19 cellular contexts compared by ENCODE assay signal in genomic region chr6:106094964-106095335, GRCh38. TPM values are rescaled to one million over a fixed set of nuclear protein-coding genes. Genes with fewer than 3 reads are reported as not detected.
DNase-seq lines count a peak whose midpoint lies in the region; ATAC-seq and TF ChIP-seq lines count a peak whose summit lies in the region.
"Had no signal": no experiment of that assay in that cellular context is flagged by ENCODE, and none has a peak within 500 bp of the region (broad histone marks: within the 10 kb centered on the region; RNA-seq: fewer than 3 reads in every experiment).

No MANE protein-coding gene starts in this region.

- peaks cover 68% of the 10 kb centered on the region for H3K4me1 ChIP-seq in OCI-LY3 (ENCODE audit: low read length)
- peaks cover 37% of the 10 kb centered on the region for H3K4me1 ChIP-seq in CD8-positive, alpha-beta T cell (ENCODE audit: insufficient read depth, low read length)

- peaks cover 19% of the 10 kb centered on the region for H3K36me3 Mint-ChIP-seq in activated CD8-positive, alpha-beta T cell treated with anti-CD3 and anti-CD28 coated beads for 36 hours (ENCODE audit: low read depth)
- peaks cover 51% of the 10 kb centered on the region for H3K36me3 Mint-ChIP-seq in activated CD8-positive, alpha-beta T cell treated with anti-CD3 and anti-CD28 coated beads, Interleukin-2, amount 10 ng/mL, durations not matched to agents 7 days and 5 days (ENCODE audit: low read depth)
- H3K36me3 Mint-ChIP-seq in effector memory CD8-positive, alpha-beta T cell (ENCODE audit: insufficient read depth), result peaks cover 29% of the 10 kb centered on the region
- H3K36me3 Mint-ChIP-seq in stimulated activated memory B cell treated with anti-CD40 and anti-IgM and Interleukin-4, amounts not matched to agents 10 μg/mL and 1 μg/mL and 100 μg/mL, for 72 hours, result no peaks in the 10 kb centered on the region
- peaks cover 2% of the 10 kb centered on the region for H3K36me3 Mint-ChIP-seq in CD8-positive, alpha-beta T cell

- no peaks in the 10 kb centered on the region for H3K9me3 ChIP-seq in OCI-LY3 (ENCODE audit: insufficient read depth, low read length)
- H3K9me3 ChIP-seq in CD8-positive, alpha-beta T cell (ENCODE audit: low read length), result no peaks in the 10 kb centered on the region
- H3K9me3 ChIP-seq: body of pancreas, Peyer's patch, SJSA1, upper lobe of right lung had no signal

- peak overlapping the region; percentile 97 for H3K27ac ChIP-seq in OCI-LY3 (ENCODE audit: low read length)
- no peak overlapping the region for H3K27ac ChIP-seq in CD8-positive, alpha-beta T cell (ENCODE audit: low read depth, low read length)
- H3K27ac ChIP-seq: body of pancreas, SJSA1, upper lobe of right lung, WERI-Rb-1 had no signal

- ATAC-seq in activated CD8-positive, alpha-beta T cell treated with anti-CD3 and anti-CD28 coated beads for 36 hours, result no peak
- no peak for ATAC-seq in activated CD8-positive, alpha-beta T cell treated with anti-CD3 and anti-CD28 coated beads, Interleukin-2, amount 10 ng/mL, durations not matched to agents 7 days and 5 days
- no peak for ATAC-seq in effector memory CD8-positive, alpha-beta T cell (replicated peaks)
- no peak for ATAC-seq in stimulated activated memory B cell treated with anti-CD40 and anti-IgM and Interleukin-4, amounts not matched to agents 10 μg/mL and 1 μg/mL and 100 μg/mL, for 72 hours
- ATAC-seq in CD8-positive, alpha-beta T cell, result no peak
- no peak for ATAC-seq in GM18909 (IDR thresholded peaks at IDR 0.05; ENCODE audit: poor library complexity, unreplicated experiment)
- ATAC-seq: body of pancreas, upper lobe of right lung had no signal

- H3K4me3 ChIP-seq in OCI-LY3 (ENCODE audit: low read length), result no peak overlapping the region
- H3K4me3 ChIP-seq in CD8-positive, alpha-beta T cell (ENCODE audit: low read depth, low read length), result no peak overlapping the region
- H3K4me3 ChIP-seq: body of pancreas, Peyer's patch, SJSA1, upper lobe of right lung had no signal

- H3K4me2 ChIP-seq in OCI-LY3 (ENCODE audit: low read length), result peak overlapping the region; percentile 96

- no peak overlapping the region for H3K4me3 Mint-ChIP-seq in activated CD8-positive, alpha-beta T cell treated with anti-CD3 and anti-CD28 coated beads for 36 hours
- H3K4me3 Mint-ChIP-seq in activated CD8-positive, alpha-beta T cell treated with anti-CD3 and anti-CD28 coated beads, Interleukin-2, amount 10 ng/mL, durations not matched to agents 7 days and 5 days, result no peak overlapping the region
- peak overlapping the region; percentile 70 to 81 for H3K4me3 Mint-ChIP-seq in effector memory CD8-positive, alpha-beta T cell
- H3K4me3 Mint-ChIP-seq in stimulated activated memory B cell treated with anti-CD40 and anti-IgM and Interleukin-4, amounts not matched to agents 10 μg/mL and 1 μg/mL and 100 μg/mL, for 72 hours, result no peak overlapping the region
- H3K4me3 Mint-ChIP-seq in CD8-positive, alpha-beta T cell, result no peak overlapping the region

- CTCF ChIA-PET in activated CD8-positive, alpha-beta T cell treated with anti-CD3 and anti-CD28 coated beads for 36 hours (lab: Charles Lee), result interaction anchor here (1.2 to 8.7 kb wide), 5 partner anchors 9 to 129 kb away, joined by 3 to 63 read pairs (median 4); partner anchors contain the start of gene PRDM1
- CTCF ChIA-PET in activated CD8-positive, alpha-beta T cell treated with anti-CD3 and anti-CD28 coated beads, Interleukin-2, amount 10 ng/mL, durations not matched to agents 7 days and 5 days (lab: Charles Lee), result interaction anchor here (1.4 to 3.7 kb wide), 5 partner anchors 8 to 663 kb away, joined by 3 to 35 read pairs (median 8); partner anchors contain the start of gene PRDM1
- CTCF ChIA-PET in CD8-positive, alpha-beta T cell (lab: Charles Lee), result interaction anchor here (1.4 to 2.0 kb wide), 2 partner anchors 23 to 663 kb away, joined by 4 read pairs; no protein-coding TSS in a partner anchor

- intact Hi-C loops in activated CD8-positive, alpha-beta T cell treated with anti-CD3 and anti-CD28 coated beads for 36 hours (cut with micrococcal nuclease), result loop anchor here (5.0 to 10.0 kb wide), 4 partner anchors 103 to 427 kb away; partner anchors contain the start of gene ATG5
- intact Hi-C loops in CD8-positive, alpha-beta T cell (cut with DNase I, micrococcal nuclease), result loop anchor here (5.0 kb wide), 3 partner anchors 38 to 427 kb away; no protein-coding TSS in a partner anchor

- H4K20me1 ChIP-seq in OCI-LY3 (ENCODE audit: insufficient read depth, low read length), result no peaks in the 10 kb centered on the region

- H2AFZ ChIP-seq in OCI-LY3 (ENCODE audit: low read depth, low read length), result no peak overlapping the region

- no peak for DNase-seq in activated CD8-positive, alpha-beta T cell treated with anti-CD3 and anti-CD28 coated beads for 36 hours
- no peak for DNase-seq in activated CD8-positive, alpha-beta T cell treated with anti-CD3 and anti-CD28 coated beads, Interleukin-2, amount 10 ng/mL, durations not matched to agents 7 days and 5 days
- DNase-seq in effector memory CD8-positive, alpha-beta T cell, result no peak
- DNase-seq in CD8-positive, alpha-beta T cell, result no peak
- DNase-seq in activated gamma-delta T cell treated with Interleukin-2 at 50 U/mL for 16 hours, result no peak
- DNase-seq: body of pancreas; effector CD8-positive, alpha-beta T cell; kidney glomerular epithelial cell; mammary epithelial cell; NCI-H1417 treated with DMSO at 0.1 percent for 48 hours; NCI-H2107; Peyer's patch; stimulated activated CD4-positive, alpha-beta T cell treated with anti-CD3 and anti-CD28 coated beads, Interleukin-12 subunit alpha, Interleukin-12 subunit beta, amount 100 ng/mL, for 4 hours; upper lobe of right lung; WERI-Rb-1 had no signal

- no peak for TF ChIP-seq CTCF in activated CD8-positive, alpha-beta T cell treated with anti-CD3 and anti-CD28 coated beads for 36 hours (IDR thresholded peaks at IDR 0.05)
- no peak for TF ChIP-seq CTCF in OCI-LY3 (IDR thresholded peaks at IDR 0.05; ENCODE audit: low read depth, low read length)
- TF ChIP-seq CTCF in CD8-positive, alpha-beta T cell (IDR thresholded peaks at IDR 0.05), result no peak

- peaks cover 1% of the 10 kb centered on the region for H3K9me3 Mint-ChIP-seq in activated CD8-positive, alpha-beta T cell treated with anti-CD3 and anti-CD28 coated beads for 36 hours
- H3K9me3 Mint-ChIP-seq in activated CD8-positive, alpha-beta T cell treated with anti-CD3 and anti-CD28 coated beads, Interleukin-2, amount 10 ng/mL, durations not matched to agents 7 days and 5 days (ENCODE audit: insufficient read depth), result no peaks in the 10 kb centered on the region
- no peaks in the 10 kb centered on the region for H3K9me3 Mint-ChIP-seq in effector memory CD8-positive, alpha-beta T cell
- H3K9me3 Mint-ChIP-seq in stimulated activated memory B cell treated with anti-CD40 and anti-IgM and Interleukin-4, amounts not matched to agents 10 μg/mL and 1 μg/mL and 100 μg/mL, for 72 hours, result no peaks in the 10 kb centered on the region
- H3K9me3 Mint-ChIP-seq in CD8-positive, alpha-beta T cell, result no peaks in the 10 kb centered on the region

- peak overlapping the region; percentile 77 for H3K9ac ChIP-seq in OCI-LY3 (ENCODE audit: low read length)

- POLR2A ChIA-PET in activated CD8-positive, alpha-beta T cell treated with anti-CD3 and anti-CD28 coated beads for 36 hours (lab: Charles Lee), result interaction anchor here (0.8 to 1.8 kb wide), 6 partner anchors 9 to 176 kb away, joined by 3 to 7 read pairs (median 4); partner anchors contain the start of gene PRDM1
- POLR2A ChIA-PET in activated CD8-positive, alpha-beta T cell treated with anti-CD3 and anti-CD28 coated beads, Interleukin-2, amount 10 ng/mL, durations not matched to agents 7 days and 5 days (lab: Charles Lee), result interaction anchor here (1.2 kb wide), 1 partner anchor 47 kb away, joined by 4 read pairs; no protein-coding TSS in a partner anchor
- POLR2A ChIA-PET in CD8-positive, alpha-beta T cell (lab: Charles Lee), result interaction anchor here (0.7 to 3.6 kb wide), 2 partner anchors 15 to 103 kb away, joined by 3 to 13 read pairs; no protein-coding TSS in a partner anchor

- peaks cover 23% of the 10 kb centered on the region for H3K27me3 Mint-ChIP-seq in activated CD8-positive, alpha-beta T cell treated with anti-CD3 and anti-CD28 coated beads for 36 hours
- H3K27me3 Mint-ChIP-seq in activated CD8-positive, alpha-beta T cell treated with anti-CD3 and anti-CD28 coated beads, Interleukin-2, amount 10 ng/mL, durations not matched to agents 7 days and 5 days (ENCODE audit: low read depth), result peaks cover 10% of the 10 kb centered on the region
- no peaks in the 10 kb centered on the region for H3K27me3 Mint-ChIP-seq in effector memory CD8-positive, alpha-beta T cell
- H3K27me3 Mint-ChIP-seq in stimulated activated memory B cell treated with anti-CD40 and anti-IgM and Interleukin-4, amounts not matched to agents 10 μg/mL and 1 μg/mL and 100 μg/mL, for 72 hours, result no peaks in the 10 kb centered on the region
- H3K27me3 Mint-ChIP-seq in CD8-positive, alpha-beta T cell (ENCODE audit: low read depth), result peaks cover 25% of the 10 kb centered on the region

- no peaks in the 10 kb centered on the region for H3K27me3 ChIP-seq in OCI-LY3 (ENCODE audit: low read depth, low read length)
- no peaks in the 10 kb centered on the region for H3K27me3 ChIP-seq in CD8-positive, alpha-beta T cell (ENCODE audit: insufficient read depth, low read length)
- H3K27me3 ChIP-seq: body of pancreas, Peyer's patch, SJSA1 had no signal

- peak overlapping the region; percentile 39 for H3K27ac Mint-ChIP-seq in activated CD8-positive, alpha-beta T cell treated with anti-CD3 and anti-CD28 coated beads for 36 hours
- no peak overlapping the region for H3K27ac Mint-ChIP-seq in activated CD8-positive, alpha-beta T cell treated with anti-CD3 and anti-CD28 coated beads, Interleukin-2, amount 10 ng/mL, durations not matched to agents 7 days and 5 days
- peak overlapping the region; percentile 93 to 97 for H3K27ac Mint-ChIP-seq in effector memory CD8-positive, alpha-beta T cell
- peak overlapping the region; percentile 49 for H3K27ac Mint-ChIP-seq in stimulated activated memory B cell treated with anti-CD40 and anti-IgM and Interleukin-4, amounts not matched to agents 10 μg/mL and 1 μg/mL and 100 μg/mL, for 72 hours
- no peak overlapping the region for H3K27ac Mint-ChIP-seq in CD8-positive, alpha-beta T cell

- peaks cover 69% of the 10 kb centered on the region for H3K4me1 Mint-ChIP-seq in activated CD8-positive, alpha-beta T cell treated with anti-CD3 and anti-CD28 coated beads for 36 hours (ENCODE audit: low read depth)
- peaks cover 78% of the 10 kb centered on the region for H3K4me1 Mint-ChIP-seq in activated CD8-positive, alpha-beta T cell treated with anti-CD3 and anti-CD28 coated beads, Interleukin-2, amount 10 ng/mL, durations not matched to agents 7 days and 5 days (ENCODE audit: low read depth)
- peaks cover 57 to 70% of the 10 kb centered on the region in 2 donors for H3K4me1 Mint-ChIP-seq in effector memory CD8-positive, alpha-beta T cell (ENCODE audit: low read depth in 2 of 2)
- peaks cover 71% of the 10 kb centered on the region for H3K4me1 Mint-ChIP-seq in stimulated activated memory B cell treated with anti-CD40 and anti-IgM and Interleukin-4, amounts not matched to agents 10 μg/mL and 1 μg/mL and 100 μg/mL, for 72 hours
- H3K4me1 Mint-ChIP-seq in CD8-positive, alpha-beta T cell (ENCODE audit: low read depth), result peaks cover 67% of the 10 kb centered on the region

- H3K36me3 ChIP-seq in OCI-LY3 (replicated peaks; ENCODE audit: low read depth, low read length), result peaks cover 2% of the 10 kb centered on the region
- H3K36me3 ChIP-seq in CD8-positive, alpha-beta T cell (ENCODE audit: insufficient read depth, low read length), result no peaks in the 10 kb centered on the region
- H3K36me3 ChIP-seq: Peyer's patch, SJSA1, upper lobe of right lung had no signal

- peaks cover 19% of the 10 kb centered on the region for H3K79me2 ChIP-seq in OCI-LY3 (ENCODE audit: low read length)

RNA-seq across cellular contexts. Expression of gene PRDM1, which starts 8.8 kb away (rescaled TPM):
- total RNA-seq in activated CD8-positive, alpha-beta T cell treated with anti-CD3 and anti-CD28 coated beads for 36 hours, result 10 to 100 TPM; 24.6 to 24.7 TPM
- 10 to 100 TPM; 14.4 to 14.7 TPM for total RNA-seq in activated CD8-positive, alpha-beta T cell treated with anti-CD3 and anti-CD28 coated beads, Interleukin-2, amount 10 ng/mL, durations not matched to agents 7 days and 5 days
- 10 to 100 TPM; 35.5 to 38.4 TPM for total RNA-seq in CD8-positive, alpha-beta T cell

Comparison
In these comparisons a context has a peak if more than half of its experiments do, and no peak if none do; other contexts are left out.
1. H3K27ac Mint-ChIP-seq: peak in activated CD8-positive, alpha-beta T cell treated with anti-CD3 and anti-CD28 coated beads for 36 hours (single experiment), effector memory CD8-positive, alpha-beta T cell (2 of 2) and stimulated activated memory B cell treated with anti-CD40 and anti-IgM and Interleukin-4, amounts not matched to agents 10 μg/mL and 1 μg/mL and 100 μg/mL, for 72 hours (single experiment); none in activated CD8-positive, alpha-beta T cell treated with anti-CD3 and anti-CD28 coated beads, Interleukin-2, amount 10 ng/mL, durations not matched to agents 7 days and 5 days (single experiment) and CD8-positive, alpha-beta T cell (single experiment).
2. H3K4me3 Mint-ChIP-seq: peak in effector memory CD8-positive, alpha-beta T cell (2 of 2); none in activated CD8-positive, alpha-beta T cell treated with anti-CD3 and anti-CD28 coated beads for 36 hours (single experiment), activated CD8-positive, alpha-beta T cell treated with anti-CD3 and anti-CD28 coated beads, Interleukin-2, amount 10 ng/mL, durations not matched to agents 7 days and 5 days (single experiment), stimulated activated memory B cell treated with anti-CD40 and anti-IgM and Interleukin-4, amounts not matched to agents 10 μg/mL and 1 μg/mL and 100 μg/mL, for 72 hours (single experiment) and CD8-positive, alpha-beta T cell (single experiment).